In the genomic region with DNA sequence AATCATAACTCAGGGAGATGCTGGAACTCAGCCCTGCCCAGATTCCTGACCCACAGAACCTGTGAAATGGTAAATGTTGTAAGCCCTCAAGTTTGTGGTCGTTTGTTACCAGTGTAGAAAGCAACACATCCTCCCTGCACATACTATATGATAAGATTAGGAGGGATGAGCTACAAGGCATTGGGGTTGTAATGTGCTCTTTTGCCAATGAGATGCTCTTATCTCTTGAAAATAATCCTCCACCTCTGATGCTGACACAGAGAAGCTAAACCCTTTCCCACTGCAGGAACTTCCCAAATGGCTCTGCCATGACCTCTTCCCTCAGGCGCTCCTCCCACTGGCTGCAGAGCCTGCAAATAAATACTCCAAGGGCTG, we compare ENCODE assay signal across 9 cellular contexts. TPM values are rescaled to one million over a fixed set of nuclear protein-coding genes. Genes with fewer than 3 reads are reported as not detected.
DNase-seq lines count a peak whose midpoint lies in the region; ATAC-seq, FAIRE-seq and TF ChIP-seq lines count a peak whose summit lies in the region.
"Had no signal": no experiment of that assay in that cellular context is flagged by ENCODE, and none has a peak within 500 bp of the region (broad histone marks: within the 10 kb centered on the region; RNA-seq: fewer than 3 reads in every experiment).

No MANE protein-coding gene starts in this region.

- H3K9me3 Mint-ChIP-seq in MCF 10A (ENCODE audit: unreplicated experiment) (no peaks in the 10 kb centered on the region), astrocyte (ENCODE audit: unreplicated experiment) (peaks cover 2% of the 10 kb centered on the region), naive B cell (peaks cover 0 to 6% (median 0%) of the 10 kb centered on the region in 7 donors), type B pancreatic cell (peaks cover 3% of the 10 kb centered on the region)

- H3K9ac ChIP-seq in astrocyte (ENCODE audit: low read length): no peak overlapping the region

- H3K27me3 ChIP-seq in breast epithelium (no peaks in the 10 kb centered on the region), astrocyte (ENCODE audit: insufficient read depth, low read length) (no peaks in the 10 kb centered on the region)

- POLR2A ChIA-PET in MCF 10A (lab: Yijun Ruan, JAX): no interaction called here

- H3K4me2 ChIP-seq in astrocyte (ENCODE audit: low read length): no peak overlapping the region

- H3K4me1 Mint-ChIP-seq in MCF 10A (ENCODE audit: insufficient read depth, unreplicated experiment) (peaks cover 47% of the 10 kb centered on the region), astrocyte (ENCODE audit: low read depth, unreplicated experiment) (peaks cover 43% of the 10 kb centered on the region), naive B cell (peaks cover 52 to 75% (median 59%) of the 10 kb centered on the region in 3 donors), type B pancreatic cell (ENCODE audit: unreplicated experiment) (peaks cover 28% of the 10 kb centered on the region)

- no peak for TF ChIP-seq POLR2A in breast epithelium (IDR thresholded peaks at IDR 0.05)

- H3K9me3 ChIP-seq in breast epithelium: no peaks in the 10 kb centered on the region
- H3K9me3 ChIP-seq in astrocyte (ENCODE audit: insufficient read depth, low read depth, low read length): no peaks in the 10 kb centered on the region

- H3K27me3 Mint-ChIP-seq in MCF 10A (ENCODE audit: insufficient read depth, unreplicated experiment) (no peaks in the 10 kb centered on the region), astrocyte (ENCODE audit: low read depth, unreplicated experiment) (no peaks in the 10 kb centered on the region), naive B cell (no peaks in the 10 kb centered on the region), type B pancreatic cell (no peaks in the 10 kb centered on the region)

- H4K20me1 ChIP-seq in astrocyte (ENCODE audit: insufficient read depth, low read length): peaks cover 77% of the 10 kb centered on the region

- no peak for FAIRE-seq in astrocyte (lab: Jason Lieb, UNC)

- DNase-seq in breast epithelium (ENCODE audit: low spot score in 2 of 2) (no peak), MCF 10A (ENCODE audit: unreplicated experiment) (no peak), astrocyte (ENCODE audit: low read depth) (no peak), naive B cell (no peak), type B pancreatic cell (ENCODE audit: extremely low spot score, unreplicated experiment) (no peak), putamen (ENCODE audit: low spot score) (no peak), mesenteric fat pad (ENCODE audit: low spot score) (no peak), H4 (ENCODE audit: low spot score) (no peak)
- DNase-seq: NCI-H748 treated with DMSO at 0.1 percent for 48 hours had no signal

- H3K4me3 ChIP-seq in breast epithelium (no peak overlapping the region), astrocyte (ENCODE audit: insufficient read depth, low read depth, low read length) (no peak overlapping the region)

- H3K4me1 ChIP-seq in breast epithelium (no peaks in the 10 kb centered on the region), astrocyte (ENCODE audit: insufficient read depth, low read length) (peaks cover 42% of the 10 kb centered on the region)

- H3K27ac ChIP-seq in breast epithelium (peak overlapping the region; percentile 27 to 80), astrocyte (ENCODE audit: low read depth, low read length) (peak overlapping the region; percentile 6)

- no TSS peak for BruUV-seq in MCF 10A (replicated peaks; lab: Mats Ljungman, UMichigan)

- H3K79me2 ChIP-seq in astrocyte (ENCODE audit: insufficient read depth, low read length): peaks cover 98% of the 10 kb centered on the region

- H3K36me3 ChIP-seq in breast epithelium (no peaks in the 10 kb centered on the region), astrocyte (ENCODE audit: insufficient read depth, low read length) (peaks cover 53% of the 10 kb centered on the region)

- CTCF ChIA-PET in MCF 10A (lab: Yijun Ruan, JAX): interaction anchor here (1.3 kb wide), 1 partner anchor 233 kb away, joined by 4 read pairs; no protein-coding TSS in a partner anchor

- intact Hi-C loops in breast epithelium (cut with DNase I; ENCODE audit: low total_unique reads): no loop called here
- intact Hi-C loops in MCF 10A (cut with micrococcal nuclease): no loop called here

- no peak for TF ChIP-seq CTCF in breast epithelium (IDR thresholded peaks at IDR 0.05)
- no peak for TF ChIP-seq CTCF in MCF 10A (IDR thresholded peaks at IDR 0.05; ENCODE audit: unreplicated experiment)
- no peak for TF ChIP-seq CTCF in astrocyte (IDR thresholded peaks at IDR 0.05; ENCODE audit: insufficient read depth, low read depth, low read length)
- no peak for TF ChIP-seq CTCF in type B pancreatic cell (conservative IDR thresholded peaks at IDR 0.05)

- H3K27ac Mint-ChIP-seq in MCF 10A (ENCODE audit: low read depth, unreplicated experiment) (no peak overlapping the region), astrocyte (ENCODE audit: unreplicated experiment) (no peak overlapping the region), naive B cell (peak overlapping the region in 5 of 6 donors; percentile 14 to 90 (median 71)), type B pancreatic cell (peak overlapping the region; percentile 51)

- no peak overlapping the region for H2AFZ ChIP-seq in astrocyte (ENCODE audit: low read depth, low read length)

- peaks cover 58% of the 10 kb centered on the region for H3K36me3 Mint-ChIP-seq in MCF 10A (ENCODE audit: insufficient read depth, unreplicated experiment)
- H3K36me3 Mint-ChIP-seq in astrocyte (ENCODE audit: low read depth, unreplicated experiment): peaks cover 38% of the 10 kb centered on the region
- peaks cover 19 to 31% of the 10 kb centered on the region in 2 donors for H3K36me3 Mint-ChIP-seq in naive B cell
- peaks cover 47% of the 10 kb centered on the region for H3K36me3 Mint-ChIP-seq in type B pancreatic cell

- no peak for ATAC-seq in naive B cell (ENCODE audit: low read depth in 2 of 2)

- no peak overlapping the region for H3K4me3 Mint-ChIP-seq in MCF 10A (ENCODE audit: unreplicated experiment)
- no peak overlapping the region for H3K4me3 Mint-ChIP-seq in astrocyte (ENCODE audit: unreplicated experiment)
- peak overlapping the region in 7 of 8 donors; percentile 21 to 80 (median 37) for H3K4me3 Mint-ChIP-seq in naive B cell
- H3K4me3 Mint-ChIP-seq in type B pancreatic cell: peak overlapping the region; percentile 44

RNA-seq across cellular contexts. Expression of gene CDC42EP3, which starts 23.5 kb away (rescaled TPM):
- total RNA-seq in breast epithelium (10 to 100 TPM; 19.5 to 35.7 (median 35.7) TPM), MCF 10A (2022) (55.4 and 61.3 TPM in 2 replicates), astrocyte (94.3 and 102 TPM in 2 replicates), type B pancreatic cell (ENCODE audit: low replicate concordance) (43.7 and 65.4 TPM in 2 replicates), mesenteric fat pad (47.6 TPM)
- polyA plus RNA-seq in naive B cell (ENCODE audit: low read depth in 6 of 6): 10 to 100 TPM in 4 of 6 donors, 1 to 10 TPM in 2; 4.5 to 24.5 (median 12.1) TPM
- total RNA-seq in H4 (2014; rRNA removed; shearing (Covaris generic)): 4.1 and 8.5 TPM in 2 replicates

Comparison
In these comparisons a context has a peak if more than half of its experiments do, and no peak if none do; other contexts are left out.
1. H3K27ac Mint-ChIP-seq: peak in naive B cell (5 of 6) and type B pancreatic cell (single experiment); none in MCF 10A (single experiment) and astrocyte (single experiment).
2. H3K4me3 Mint-ChIP-seq: peak in naive B cell (7 of 8) and type B pancreatic cell (single experiment); none in MCF 10A (single experiment) and astrocyte (single experiment).